ENCODE assay signal across 1 cellular context in the genomic region with DNA sequence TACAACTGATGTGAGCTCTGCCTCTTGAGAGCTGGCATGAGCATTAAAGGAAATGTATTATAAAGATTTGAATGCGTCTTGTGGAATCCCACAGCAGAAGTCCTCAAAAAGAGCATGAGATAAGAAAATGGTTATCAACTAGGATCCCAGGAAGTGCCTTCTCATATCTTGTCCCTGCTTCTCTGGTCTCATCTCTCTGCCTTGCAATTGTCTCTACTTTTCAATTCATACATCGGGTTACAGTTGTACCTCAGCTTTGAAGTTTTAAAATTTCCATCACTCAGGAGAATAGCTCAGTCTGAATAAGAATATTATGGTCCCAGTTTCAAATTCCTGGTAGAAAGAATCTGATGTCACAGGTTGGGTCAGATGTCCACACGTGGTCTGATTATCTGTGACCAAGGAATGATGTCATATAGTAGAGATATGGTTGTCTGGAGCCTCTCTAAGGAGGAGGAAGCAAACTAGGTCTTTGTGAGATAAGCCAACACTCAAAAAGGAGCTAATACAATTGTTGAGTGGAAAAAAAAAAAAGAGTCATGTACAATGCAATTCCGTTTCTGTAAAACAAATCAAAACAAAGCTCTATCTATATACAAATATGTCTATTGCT.
TF ChIP-seq lines count a peak whose summit lies in the region.

No MANE protein-coding gene starts in this region.

TF ChIP-seq in WTC11, 78 proteins besides CTCF, POLR2A, EP300 and RAD21 (continued from another document):
- no peak for TF ChIP-seq ATF6 (CRISPR knock-in tag; IDR thresholded peaks at IDR 0.05)
- no peak for TF ChIP-seq GABPB1 (CRISPR knock-in tag; IDR thresholded peaks at IDR 0.05)
- TF ChIP-seq MAX (CRISPR knock-in tag; IDR thresholded peaks at IDR 0.05) = no peak
- TF ChIP-seq, protein P1, sequence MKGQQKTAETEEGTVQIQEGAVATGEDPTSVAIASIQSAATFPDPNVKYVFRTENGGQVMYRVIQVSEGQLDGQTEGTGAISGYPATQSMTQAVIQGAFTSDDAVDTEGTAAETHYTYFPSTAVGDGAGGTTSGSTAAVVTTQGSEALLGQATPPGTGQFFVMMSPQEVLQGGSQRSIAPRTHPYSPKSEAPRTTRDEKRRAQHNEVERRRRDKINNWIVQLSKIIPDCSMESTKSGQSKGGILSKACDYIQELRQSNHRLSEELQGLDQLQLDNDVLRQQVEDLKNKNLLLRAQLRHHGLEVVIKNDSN (CRISPR knock-in tag; IDR thresholded peaks at IDR 0.05) = no peak
- TF ChIP-seq FOXJ3 (CRISPR knock-in tag; IDR thresholded peaks at IDR 0.05; ENCODE audit: borderline replicate concordance) = no peak
- TF ChIP-seq OVOL2 (CRISPR knock-in tag; IDR thresholded peaks at IDR 0.05; ENCODE audit: borderline replicate concordance) = no peak
- TF ChIP-seq, protein P2, sequence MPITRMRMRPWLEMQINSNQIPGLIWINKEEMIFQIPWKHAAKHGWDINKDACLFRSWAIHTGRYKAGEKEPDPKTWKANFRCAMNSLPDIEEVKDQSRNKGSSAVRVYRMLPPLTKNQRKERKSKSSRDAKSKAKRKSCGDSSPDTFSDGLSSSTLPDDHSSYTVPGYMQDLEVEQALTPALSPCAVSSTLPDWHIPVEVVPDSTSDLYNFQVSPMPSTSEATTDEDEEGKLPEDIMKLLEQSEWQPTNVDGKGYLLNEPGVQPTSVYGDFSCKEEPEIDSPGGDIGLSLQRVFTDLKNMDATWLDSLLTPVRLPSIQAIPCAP (CRISPR knock-in tag; IDR thresholded peaks at IDR 0.05) = no peak
- no peak for TF ChIP-seq CBFB (CRISPR knock-in tag; IDR thresholded peaks at IDR 0.05; ENCODE audit: low read depth)
- no peak for TF ChIP-seq FOXP1 (CRISPR knock-in tag; IDR thresholded peaks at IDR 0.05; ENCODE audit: borderline replicate concordance)
- TF ChIP-seq MYBL2 (CRISPR knock-in tag; IDR thresholded peaks at IDR 0.05) = no peak
